9 cellular contexts compared by ENCODE assay signal in the genomic region with DNA sequence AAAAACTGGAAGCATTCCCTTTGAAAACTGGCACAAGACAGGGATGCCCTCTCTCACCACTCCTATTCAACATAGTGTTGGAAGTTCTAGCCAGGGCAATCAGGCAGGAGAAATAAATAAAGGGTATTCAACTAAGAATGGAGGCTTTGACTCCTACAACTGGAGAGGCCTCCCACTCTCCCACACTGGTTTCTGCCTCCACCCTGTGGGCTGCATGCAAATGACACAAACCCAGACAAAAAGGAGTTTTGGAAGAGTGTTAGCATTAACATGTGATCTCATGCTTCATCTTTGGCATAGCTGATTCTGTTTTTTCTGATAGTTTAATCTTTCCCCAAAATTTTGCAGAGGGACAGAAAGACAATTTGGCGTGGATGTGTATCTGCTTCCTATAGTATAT.
DNase-seq lines count a peak whose midpoint lies in the region; ATAC-seq and TF ChIP-seq lines count a peak whose summit lies in the region.
"Had no signal": no experiment of that assay in that cellular context is flagged by ENCODE, and none has a peak within 500 bp of the region (broad histone marks: within the 10 kb centered on the region; RNA-seq: fewer than 3 reads in every experiment).

No MANE protein-coding gene starts in this region.

- H3K9me3 ChIP-seq in MG63 (no peaks in the 10 kb centered on the region), colonic mucosa (no peaks in the 10 kb centered on the region), neural progenitor cell (ENCODE audit: low read depth) (no peaks in the 10 kb centered on the region)

- H3K27me3 Mint-ChIP-seq in neural progenitor cell (ENCODE audit: insufficient read depth, low read depth) = peaks cover 2% of the 10 kb centered on the region

- no peak overlapping the region for H3K27ac ChIP-seq in colonic mucosa
- no peak overlapping the region for H3K27ac ChIP-seq in neural progenitor cell

- no peak overlapping the region for H3K4me3 Mint-ChIP-seq in neural progenitor cell

- H3K4me1 Mint-ChIP-seq in neural progenitor cell = no peaks in the 10 kb centered on the region

- H3K4me3 ChIP-seq in MG63 (no peak overlapping the region), colonic mucosa (no peak overlapping the region), neural progenitor cell (no peak overlapping the region)

- H3K27ac Mint-ChIP-seq in neural progenitor cell = no peak overlapping the region
- no peak overlapping the region for H3K27ac Mint-ChIP-seq in activated naive CD4-positive, alpha-beta T cell treated with anti-CD3 and anti-CD28 coated beads, Interleukin-2, amount 50 U/mL, for 72 hours

- H3K4me1 ChIP-seq in colonic mucosa (no peaks in the 10 kb centered on the region), neural progenitor cell (no peaks in the 10 kb centered on the region)

- TF ChIP-seq CTCF in GM12873 (IDR thresholded peaks at IDR 0.05; ENCODE audit: insufficient read depth, low read depth, low read length, missing control alignments) (peak; percentile 23), colonic mucosa (IDR thresholded peaks at IDR 0.05) (peak; percentile 31), neural progenitor cell (IDR thresholded peaks at IDR 0.05) (peak; percentile 58)

- H3K9me3 Mint-ChIP-seq in neural progenitor cell = no peaks in the 10 kb centered on the region
- H3K9me3 Mint-ChIP-seq in activated naive CD4-positive, alpha-beta T cell treated with anti-CD3 and anti-CD28 coated beads, Interleukin-2, amount 50 U/mL, for 72 hours = no peaks in the 10 kb centered on the region

- H3K36me3 ChIP-seq in MG63 (no peaks in the 10 kb centered on the region), colonic mucosa (no peaks in the 10 kb centered on the region), neural progenitor cell (no peaks in the 10 kb centered on the region)

- peak; percentile 37 for DNase-seq in MG63
- no peak for DNase-seq in colonic mucosa
- DNase-seq in neural progenitor cell (ENCODE audit: low spot score) = peak; percentile 56
- DNase-seq in activated naive CD4-positive, alpha-beta T cell treated with anti-CD3 and anti-CD28 coated beads, Interleukin-2, amount 50 U/mL, for 72 hours (ENCODE audit: low spot score in 2 of 2) = no peak
- DNase-seq in activated CD8-positive, alpha-beta memory T cell treated with anti-CD3 and anti-CD28 coated beads for 24 hours = no peak
- DNase-seq in posterior vena cava (ENCODE audit: low spot score) = no peak
- no peak for DNase-seq in DMS153 treated with DMSO at 0.1 percent for 48 hours (lab: John Stamatoyannopoulos, UW; ENCODE audit: unreplicated experiment)
- DNase-seq: effector CD4-positive, alpha-beta T cell had no signal

- no peaks in the 10 kb centered on the region for H4K20me1 ChIP-seq in neural progenitor cell (ENCODE audit: low read depth)

- H2AFZ ChIP-seq in neural progenitor cell (replicated peaks) = no peak overlapping the region

- no peak for ATAC-seq in activated naive CD4-positive, alpha-beta T cell treated with anti-CD3 and anti-CD28 coated beads, Interleukin-2, amount 50 U/mL, for 72 hours

- H3K9ac ChIP-seq in colonic mucosa (ENCODE audit: low read depth in 2 of 2, low read length in 2 of 2) = no peak overlapping the region
- no peak overlapping the region for H3K9ac ChIP-seq in neural progenitor cell

- H3K27me3 ChIP-seq in MG63 = no peaks in the 10 kb centered on the region
- H3K27me3 ChIP-seq in colonic mucosa = no peaks in the 10 kb centered on the region
- no peaks in the 10 kb centered on the region for H3K27me3 ChIP-seq in neural progenitor cell

- no peak overlapping the region for H3K4me2 ChIP-seq in neural progenitor cell

- intact Hi-C loops in colonic mucosa (cut with DNase I) = loop anchor here (2.0 kb wide), 1 partner anchor 526 kb away; no protein-coding TSS in a partner anchor
- intact Hi-C loops in posterior vena cava (cut with DNase I) = no loop called here

- H3K79me2 ChIP-seq in neural progenitor cell (ENCODE audit: low read depth) = no peaks in the 10 kb centered on the region

- H3K36me3 Mint-ChIP-seq in neural progenitor cell = no peaks in the 10 kb centered on the region
- H3K36me3 Mint-ChIP-seq in activated naive CD4-positive, alpha-beta T cell treated with anti-CD3 and anti-CD28 coated beads, Interleukin-2, amount 50 U/mL, for 72 hours = no peaks in the 10 kb centered on the region

- no peaks in the 10 kb centered on the region for H3F3A ChIP-seq in neural progenitor cell (ENCODE audit: low read depth)

Comparison
In these comparisons a context has a peak if more than half of its experiments do, and no peak if none do; other contexts are left out.
1. DNase-seq: peak in MG63 (single experiment) and neural progenitor cell (single experiment); none in colonic mucosa (single experiment), activated naive CD4-positive, alpha-beta T cell treated with anti-CD3 and anti-CD28 coated beads, Interleukin-2, amount 50 U/mL, for 72 hours (0 of 2), activated CD8-positive, alpha-beta memory T cell treated with anti-CD3 and anti-CD28 coated beads for 24 hours (single experiment), posterior vena cava (single experiment) and DMS153 treated with DMSO at 0.1 percent for 48 hours (single experiment).
2. Peak in every context shown above with its lines, with median percentiles within 50 percentile points of each other: CTCF ChIP-seq.